In genomic region chr3:194565597-194566190, GRCh38 we compare ENCODE assay signal across 18 cellular contexts.
DNase-seq lines count a peak whose midpoint lies in the region; ATAC-seq and TF ChIP-seq lines count a peak whose summit lies in the region.
"Had no signal": no experiment of that assay in that cellular context is flagged by ENCODE, and none has a peak within 500 bp of the region (broad histone marks: within the 10 kb centered on the region; RNA-seq: fewer than 3 reads in every experiment).

No MANE protein-coding gene starts in this region.

- peaks cover 19% of the 10 kb centered on the region for H3K4me1 ChIP-seq in adipocyte (ENCODE audit: control insufficient read depth, insufficient read depth, low read length)
- peaks cover 15% of the 10 kb centered on the region for H3K4me1 ChIP-seq in skeletal muscle satellite cell (ENCODE audit: control insufficient read depth, insufficient read depth, low read length)
- H3K4me1 ChIP-seq: transverse colon had no signal

- peak overlapping the region; percentile 60 for H3K9ac ChIP-seq in adipocyte (ENCODE audit: low read length)
- peak overlapping the region; percentile 67 for H3K9ac ChIP-seq in skeletal muscle satellite cell (ENCODE audit: low read depth, low read length)

- intact Hi-C loops in lower leg skin (cut with DNase I; ENCODE audit: low total_unique reads), result no loop called here

- DNase-seq in GM04503 (ENCODE audit: low read depth), result peak; percentile 71
- peak; percentile 62 for DNase-seq in adipocyte (ENCODE audit: low read depth)
- DNase-seq in fibroblast of the aortic adventitia (ENCODE audit: low read depth), result peak; percentile 82
- DNase-seq in lower leg skin (ENCODE audit: low spot score in 2 of 2), result no peak
- no peak for DNase-seq in COLO668 (lab: John Stamatoyannopoulos, UW; ENCODE audit: unreplicated experiment)
- DNase-seq in MG63, result no peak
- DNase-seq: activated CD8-positive, alpha-beta memory T cell treated with anti-CD3 and anti-CD28 coated beads, Interleukin-2, amount 10 ng/mL, durations not matched to agents 7 days and 5 days; DMS153; NCI-H187; nephron progenitor cell; SHP77 treated with DMSO at 0.1 percent for 48 hours; stimulated activated CD4-positive, alpha-beta T cell treated with anti-CD3 and anti-CD28 coated beads, Interleukin-15, amount 100 ng/mL, for 24 hours; stimulated activated naive CD8-positive, alpha-beta T cell treated with anti-CD3 and anti-CD28 coated beads, Interleukin-15, Interleukin-2, amounts not matched to agents 100 U/mL and 50 U/mL, for 24 hours; T1000; transverse colon had no signal

- H3K4me3 ChIP-seq in adipocyte (ENCODE audit: low read length) (peak overlapping the region; percentile 34), fibroblast of the aortic adventitia (ENCODE audit: low read depth, low read length) (no peak overlapping the region), skeletal muscle satellite cell (ENCODE audit: low read length) (peak overlapping the region; percentile 23), lower leg skin (ENCODE audit: low read depth, poor library complexity, severe bottlenecking) (no peak overlapping the region), MG63 (no peak overlapping the region)
- H3K4me3 ChIP-seq: transverse colon had no signal

- H3K4me2 ChIP-seq in skeletal muscle satellite cell (ENCODE audit: low read length), result peak overlapping the region; percentile 57

- TF ChIP-seq CTCF in fibroblast of the aortic adventitia (IDR thresholded peaks at IDR 0.05; ENCODE audit: insufficient read depth, low read length) (no peak), lower leg skin (IDR thresholded peaks at IDR 0.05) (no peak)

- no peaks in the 10 kb centered on the region for H3K36me3 ChIP-seq in adipocyte (ENCODE audit: control insufficient read depth, insufficient read depth, low read length, severe bottlenecking)
- no peaks in the 10 kb centered on the region for H3K36me3 ChIP-seq in skeletal muscle satellite cell (ENCODE audit: insufficient read depth, low read length)
- no peaks in the 10 kb centered on the region for H3K36me3 ChIP-seq in MG63
- H3K36me3 ChIP-seq: transverse colon had no signal

- H3K9me3 ChIP-seq in adipocyte (ENCODE audit: control insufficient read depth, low read length) (no peaks in the 10 kb centered on the region), skeletal muscle satellite cell (replicated peaks; ENCODE audit: low read length) (no peaks in the 10 kb centered on the region), MG63 (0 out of 2 replicates have a peak, but pooled peaks cover 3% of the 10 kb centered on the region)
- H3K9me3 ChIP-seq: transverse colon had no signal

- WGBS in lower leg skin, 2 donors, result 71 to 80% methylated on average over 9 of the region's 9 CpGs

- ATAC-seq in GM19035 (IDR thresholded peaks at IDR 0.05; ENCODE audit: unreplicated experiment), result no peak
- ATAC-seq: activated CD4-positive, CD25-positive, alpha-beta regulatory T cell treated with anti-CD3 and anti-CD28 coated beads, Interleukin-2, amount 50 U/mL, for 24 hours; activated CD8-positive, alpha-beta memory T cell treated with anti-CD3 and anti-CD28 coated beads, Interleukin-2, amount 10 ng/mL, durations not matched to agents 7 days and 5 days; stimulated activated naive CD8-positive, alpha-beta T cell treated with anti-CD3 and anti-CD28 coated beads, Interleukin-15, Interleukin-2, amounts not matched to agents 100 U/mL and 50 U/mL, for 24 hours had no signal

- no peaks in the 10 kb centered on the region for H3K27me3 ChIP-seq in adipocyte (replicated peaks; ENCODE audit: control insufficient read depth, insufficient read depth, low read length)
- no peaks in the 10 kb centered on the region for H3K27me3 ChIP-seq in skeletal muscle satellite cell (ENCODE audit: control insufficient read depth, insufficient read depth, low read length)
- no peaks in the 10 kb centered on the region for H3K27me3 ChIP-seq in MG63
- H3K27me3 ChIP-seq: transverse colon had no signal

- TF ChIP-seq POLR2A in lower leg skin (IDR thresholded peaks at IDR 0.05), result no peak

Comparison
In these comparisons a context has a peak if more than half of its experiments do, and no peak if none do; other contexts are left out.
1. DNase-seq: peak in GM04503 (single experiment), adipocyte (single experiment) and fibroblast of the aortic adventitia (single experiment); none in lower leg skin (0 of 2), COLO668 (single experiment) and MG63 (single experiment).
2. H3K4me3 ChIP-seq: peak in adipocyte (single experiment) and skeletal muscle satellite cell (single experiment); none in fibroblast of the aortic adventitia (single experiment), lower leg skin (single experiment) and MG63 (single experiment).